Comparison of ENCODE assay signal across 8 cellular contexts in genomic region chr5:31193591-31194457, GRCh38. TPM values are rescaled to one million over a fixed set of nuclear protein-coding genes. Genes with fewer than 3 reads are reported as not detected.
DNase-seq lines count a peak whose midpoint lies in the region; ATAC-seq and TF ChIP-seq lines count a peak whose summit lies in the region.

Gene CDH6 (plus strand): TSS chr5:31193686. CDS start chr5:31267474, 73,788 bp downstream.

- H3K4me1 ChIP-seq in RWPE2 (ENCODE audit: insufficient read depth, poor library complexity, severe bottlenecking) (no peaks in the 10 kb centered on the region), neural progenitor cell (peaks cover 35% of the 10 kb centered on the region)

- H3K79me2 ChIP-seq in neural progenitor cell (ENCODE audit: low read depth): peaks cover 47% of the 10 kb centered on the region

- H3K4me3 Mint-ChIP-seq in HFFc6 (peak within 1 kb of the TSS; percentile 83), neural progenitor cell (peak within 1 kb of the TSS; percentile 96)
- H3K4me3 Mint-ChIP-seq in stimulated activated memory B cell treated with anti-CD40 and anti-IgM and Interleukin-4, amounts not matched to agents 10 μg/mL and 1 μg/mL and 100 μg/mL, for 72 hours: no peak within 1 kb of the TSS
- no peak within 1 kb of the TSS for H3K4me3 Mint-ChIP-seq in activated T-helper 1 cell treated with anti-CD3 and anti-CD28 coated beads, Interleukin-12 subunit alpha, Interleukin-12 subunit beta, Interleukin-2, Interleukin-4 antibody, amounts not matched to agents 30 ng/mL and 10 ng/mL and 1 ng/mL, durations not matched to agents 14 hours and 24 hours and 36 hours

- peaks cover 84% of the 10 kb centered on the region for H3K27me3 ChIP-seq in RWPE2 (ENCODE audit: insufficient read depth, poor library complexity, severe bottlenecking)
- H3K27me3 ChIP-seq in neural progenitor cell: peaks cover 34% of the 10 kb centered on the region

- peaks cover 26% of the 10 kb centered on the region for H3K27me3 Mint-ChIP-seq in HFFc6 (ENCODE audit: insufficient read depth)
- peaks cover 14% of the 10 kb centered on the region for H3K27me3 Mint-ChIP-seq in neural progenitor cell (ENCODE audit: insufficient read depth, low read depth)
- peaks cover 29% of the 10 kb centered on the region for H3K27me3 Mint-ChIP-seq in stimulated activated memory B cell treated with anti-CD40 and anti-IgM and Interleukin-4, amounts not matched to agents 10 μg/mL and 1 μg/mL and 100 μg/mL, for 72 hours
- H3K27me3 Mint-ChIP-seq in activated T-helper 1 cell treated with anti-CD3 and anti-CD28 coated beads, Interleukin-12 subunit alpha, Interleukin-12 subunit beta, Interleukin-2, Interleukin-4 antibody, amounts not matched to agents 30 ng/mL and 10 ng/mL and 1 ng/mL, durations not matched to agents 14 hours and 24 hours and 36 hours (ENCODE audit: insufficient read depth): peaks cover 26% of the 10 kb centered on the region

- H4K20me1 ChIP-seq in neural progenitor cell (ENCODE audit: low read depth): peaks cover 10% of the 10 kb centered on the region

- no peak for TF ChIP-seq CTCF in HFFc6 (IDR thresholded peaks at IDR 0.05)
- no peak for TF ChIP-seq CTCF in RWPE2 (IDR thresholded peaks at IDR 0.05; ENCODE audit: poor library complexity, severe bottlenecking)
- no peak for TF ChIP-seq CTCF in foreskin fibroblast (IDR thresholded peaks at IDR 0.05; ENCODE audit: low read depth, low read length)
- TF ChIP-seq CTCF in neural progenitor cell (IDR thresholded peaks at IDR 0.05): no peak

- H3K9ac ChIP-seq in neural progenitor cell: peak within 1 kb of the TSS; percentile 56

- H3K9me3 Mint-ChIP-seq in HFFc6 (no peaks in the 10 kb centered on the region), neural progenitor cell (no peaks in the 10 kb centered on the region)
- H3K9me3 Mint-ChIP-seq in stimulated activated memory B cell treated with anti-CD40 and anti-IgM and Interleukin-4, amounts not matched to agents 10 μg/mL and 1 μg/mL and 100 μg/mL, for 72 hours: no peaks in the 10 kb centered on the region
- no peaks in the 10 kb centered on the region for H3K9me3 Mint-ChIP-seq in activated T-helper 1 cell treated with anti-CD3 and anti-CD28 coated beads, Interleukin-12 subunit alpha, Interleukin-12 subunit beta, Interleukin-2, Interleukin-4 antibody, amounts not matched to agents 30 ng/mL and 10 ng/mL and 1 ng/mL, durations not matched to agents 14 hours and 24 hours and 36 hours

- H2AFZ ChIP-seq in neural progenitor cell (replicated peaks): peak within 1 kb of the TSS; percentile 79

- H3K9me3 ChIP-seq in RWPE2 (ENCODE audit: severe bottlenecking) (no peaks in the 10 kb centered on the region), neural progenitor cell (ENCODE audit: low read depth) (no peaks in the 10 kb centered on the region)

- DNase-seq in HFFc6: no peak
- peak; percentile 52 for DNase-seq in RWPE2 (ENCODE audit: low spot score)
- peak; percentile 4 to 59 for DNase-seq in foreskin fibroblast
- peak; percentile 94 for DNase-seq in neural progenitor cell (ENCODE audit: low spot score)
- no peak for DNase-seq in NK-92 treated with Interleukin-12 subunit alpha and Interleukin-12 subunit beta, amount 100 ng/mL, for 24 hours (lab: John Stamatoyannopoulos, UW)
- DNase-seq in activated T-helper 1 cell treated with anti-CD3 and anti-CD28 coated beads, Interleukin-12 subunit alpha, Interleukin-12 subunit beta, Interleukin-2, Interleukin-4 antibody, amounts not matched to agents 30 ng/mL and 10 ng/mL and 1 ng/mL, durations not matched to agents 14 hours and 24 hours and 36 hours (ENCODE audit: low spot score): no peak

- H3F3A ChIP-seq in neural progenitor cell (ENCODE audit: low read depth): peaks cover 22% of the 10 kb centered on the region

- intact Hi-C loops in activated T-helper 1 cell treated with anti-CD3 and anti-CD28 coated beads, Interleukin-12 subunit alpha, Interleukin-12 subunit beta, Interleukin-2, Interleukin-4 antibody, amounts not matched to agents 30 ng/mL and 10 ng/mL and 1 ng/mL, durations not matched to agents 14 hours and 24 hours and 36 hours (cut with micrococcal nuclease): no loop called here

- H3K27ac ChIP-seq in RWPE2 (ENCODE audit: poor library complexity, severe bottlenecking) (no peak within 1 kb of the TSS), neural progenitor cell (no peak within 1 kb of the TSS)

- H3K4me2 ChIP-seq in neural progenitor cell: peak within 1 kb of the TSS; percentile 100

- H3K4me1 Mint-ChIP-seq in HFFc6 (ENCODE audit: low read depth) (peaks cover 36% of the 10 kb centered on the region), neural progenitor cell (peaks cover 47% of the 10 kb centered on the region)
- H3K4me1 Mint-ChIP-seq in stimulated activated memory B cell treated with anti-CD40 and anti-IgM and Interleukin-4, amounts not matched to agents 10 μg/mL and 1 μg/mL and 100 μg/mL, for 72 hours: peaks cover 12% of the 10 kb centered on the region
- H3K4me1 Mint-ChIP-seq in activated T-helper 1 cell treated with anti-CD3 and anti-CD28 coated beads, Interleukin-12 subunit alpha, Interleukin-12 subunit beta, Interleukin-2, Interleukin-4 antibody, amounts not matched to agents 30 ng/mL and 10 ng/mL and 1 ng/mL, durations not matched to agents 14 hours and 24 hours and 36 hours (ENCODE audit: low read depth): no peaks in the 10 kb centered on the region

- H3K27ac Mint-ChIP-seq in HFFc6: no peak within 1 kb of the TSS
- H3K27ac Mint-ChIP-seq in neural progenitor cell: peak within 1 kb of the TSS; percentile 90
- no peak within 1 kb of the TSS for H3K27ac Mint-ChIP-seq in stimulated activated memory B cell treated with anti-CD40 and anti-IgM and Interleukin-4, amounts not matched to agents 10 μg/mL and 1 μg/mL and 100 μg/mL, for 72 hours
- no peak within 1 kb of the TSS for H3K27ac Mint-ChIP-seq in activated T-helper 1 cell treated with anti-CD3 and anti-CD28 coated beads, Interleukin-12 subunit alpha, Interleukin-12 subunit beta, Interleukin-2, Interleukin-4 antibody, amounts not matched to agents 30 ng/mL and 10 ng/mL and 1 ng/mL, durations not matched to agents 14 hours and 24 hours and 36 hours

- H3K36me3 ChIP-seq in RWPE2 (ENCODE audit: low read depth) (no peaks in the 10 kb centered on the region), neural progenitor cell (no peaks in the 10 kb centered on the region)

- H3K36me3 Mint-ChIP-seq in HFFc6 (ENCODE audit: low read depth) (no peaks in the 10 kb centered on the region), neural progenitor cell (peaks cover 6% of the 10 kb centered on the region)
- H3K36me3 Mint-ChIP-seq in stimulated activated memory B cell treated with anti-CD40 and anti-IgM and Interleukin-4, amounts not matched to agents 10 μg/mL and 1 μg/mL and 100 μg/mL, for 72 hours: no peaks in the 10 kb centered on the region
- no peaks in the 10 kb centered on the region for H3K36me3 Mint-ChIP-seq in activated T-helper 1 cell treated with anti-CD3 and anti-CD28 coated beads, Interleukin-12 subunit alpha, Interleukin-12 subunit beta, Interleukin-2, Interleukin-4 antibody, amounts not matched to agents 30 ng/mL and 10 ng/mL and 1 ng/mL, durations not matched to agents 14 hours and 24 hours and 36 hours (ENCODE audit: low read depth)

- H3K4me3 ChIP-seq in RWPE2 (ENCODE audit: severe bottlenecking) (no peak within 1 kb of the TSS), foreskin fibroblast (ENCODE audit: low read depth in 1 of 2, low read length in 2 of 2) (peak within 1 kb of the TSS; percentile 54 to 58), neural progenitor cell (peak within 1 kb of the TSS; percentile 97)

- ATAC-seq in RWPE2 (ENCODE audit: low read depth): peak; percentile 69
- ATAC-seq in stimulated activated memory B cell treated with anti-CD40 and anti-IgM and Interleukin-4, amounts not matched to agents 10 μg/mL and 1 μg/mL and 100 μg/mL, for 72 hours: no peak
- no peak for ATAC-seq in GM21529 (IDR thresholded peaks at IDR 0.05; ENCODE audit: unreplicated experiment)

RNA-seq across cellular contexts. Expression of gene CDH6, which starts in this region (rescaled TPM):
- 1 to 10 TPM in 4 of 6 experiments, under 1 TPM in 2; 0.26 to 6.6 (median 5.0) TPM for total RNA-seq in HFFc6 (2021; fragmentation: NEBNext Ultra II Directional; extraction: Animal tissue kit (Norgen Biotek cat#: 25700))
- total RNA-seq in neural progenitor cell (ENCODE audit: low replicate concordance): 17.9 and 18.0 TPM in 2 replicates
- total RNA-seq in activated T-helper 1 cell treated with anti-CD3 and anti-CD28 coated beads, Interleukin-12 subunit alpha, Interleukin-12 subunit beta, Interleukin-2, Interleukin-4 antibody, amounts not matched to agents 30 ng/mL and 10 ng/mL and 1 ng/mL, durations not matched to agents 14 hours and 24 hours and 36 hours: not detected in 2 replicates

Comparison
In these comparisons a context has a peak if more than half of its experiments do, and no peak if none do; other contexts are left out.
1. DNase-seq: peak in RWPE2 (single experiment), foreskin fibroblast (2 of 2) and neural progenitor cell (single experiment); none in HFFc6 (single experiment), NK-92 treated with Interleukin-12 subunit alpha and Interleukin-12 subunit beta, amount 100 ng/mL, for 24 hours (single experiment) and activated T-helper 1 cell treated with anti-CD3 and anti-CD28 coated beads, Interleukin-12 subunit alpha, Interleukin-12 subunit beta, Interleukin-2, Interleukin-4 antibody, amounts not matched to agents 30 ng/mL and 10 ng/mL and 1 ng/mL, durations not matched to agents 14 hours and 24 hours and 36 hours (single experiment).
2. H3K4me3 Mint-ChIP-seq: peak in HFFc6 (single experiment) and neural progenitor cell (single experiment); none in stimulated activated memory B cell treated with anti-CD40 and anti-IgM and Interleukin-4, amounts not matched to agents 10 μg/mL and 1 μg/mL and 100 μg/mL, for 72 hours (single experiment) and activated T-helper 1 cell treated with anti-CD3 and anti-CD28 coated beads, Interleukin-12 subunit alpha, Interleukin-12 subunit beta, Interleukin-2, Interleukin-4 antibody, amounts not matched to agents 30 ng/mL and 10 ng/mL and 1 ng/mL, durations not matched to agents 14 hours and 24 hours and 36 hours (single experiment).